16 cellular contexts compared by ENCODE assay signal in genomic region chr1:163531345-163531744, GRCh38.
DNase-seq lines count a peak whose midpoint lies in the region; ATAC-seq and TF ChIP-seq lines count a peak whose summit lies in the region.
"Had no signal": no experiment of that assay in that cellular context is flagged by ENCODE, and none has a peak within 500 bp of the region (broad histone marks: within the 10 kb centered on the region; RNA-seq: fewer than 3 reads in every experiment).

No MANE protein-coding gene starts in this region.

- H3K36me3 ChIP-seq in right lobe of liver: no peaks in the 10 kb centered on the region

- TF ChIP-seq CTCF in right lobe of liver (IDR thresholded peaks at IDR 0.05): no peak

- TF ChIP-seq POLR2A in right lobe of liver (IDR thresholded peaks at IDR 0.05): no peak

- intact Hi-C loops in right lobe of liver (cut with DNase I): no loop called here

- 24% methylated on average over 2 of the region's 2 CpGs for WGBS in right lobe of liver (ENCODE audit: insufficient coverage, low coverage, low lambda C conversion rate, missing lambda C conversion rate)

- H3K27ac ChIP-seq in right lobe of liver: no peak overlapping the region
- H3K27ac ChIP-seq: C4-2B, HL-60 had no signal

- DNase-seq in NCI-H526 (lab: John Stamatoyannopoulos, UW) (peak; percentile 89 to 92), left kidney (ENCODE audit: low read depth, low spot score) (peak; percentile 11), right lobe of liver (no peak), GM19240 (ENCODE audit: insufficient read length, low spot score) (no peak), DMS153 (lab: John Stamatoyannopoulos, UW) (no peak)
- DNase-seq: ACHN; AML-193; Caco-2; CD4-positive, alpha-beta T cell; DMS79; GDM1; HCEC 1CT had no signal

- H3K4me1 ChIP-seq in right lobe of liver: no peaks in the 10 kb centered on the region
- H3K4me1 ChIP-seq: Caco-2 had no signal

- H3K27me3 ChIP-seq in right lobe of liver: no peaks in the 10 kb centered on the region

- no peaks in the 10 kb centered on the region for H3K9me3 ChIP-seq in right lobe of liver
- H3K9me3 ChIP-seq: Caco-2 had no signal

- H3K4me3 ChIP-seq in right lobe of liver: no peak overlapping the region
- H3K4me3 ChIP-seq: GM23338 had no signal

- ATAC-seq in right lobe of liver (peak; percentile 37 to 66 (median 61)), HG03139 (IDR thresholded peaks at IDR 0.05; ENCODE audit: unreplicated experiment) (no peak)
- ATAC-seq: GM23338 had no signal

Comparison
In these comparisons a context has a peak if more than half of its experiments do, and no peak if none do; other contexts are left out.
1. DNase-seq: peak in NCI-H526 (2 of 2) and left kidney (single experiment); none in right lobe of liver (0 of 3), GM19240 (single experiment) and DMS153 (single experiment).